ENCODE assay signal across 8 cellular contexts in genomic region chr3:156043832-156044633, GRCh38.
A peak's percentile ranks its signal among the peaks of the same experiment; 100 is the strongest.
DNase-seq lines count a peak whose midpoint lies in the region; ATAC-seq and TF ChIP-seq lines count a peak whose summit lies in the region.
"Not testable (repeated sequence)": the region's sequence is repeated elsewhere in the genome, so short reads cannot be mapped to it uniquely, and the experiment has no call there.

No MANE protein-coding gene starts in this region.

- peak; percentile 3 for DNase-seq in HFF-Myc (ENCODE audit: extremely low read depth, low read depth)
- DNase-seq in RWPE1 (ENCODE audit: low spot score), result not testable (repeated sequence)
- peak; percentile 2 to 13 for DNase-seq in activated CD8-positive, alpha-beta memory T cell treated with anti-CD3 and anti-CD28 coated beads for 4 hours (ENCODE audit: low read depth in 2 of 2)
- DNase-seq in MCF 10A (ENCODE audit: unreplicated experiment), result peak; percentile 27
- peak; percentile 43 to 70 for DNase-seq in heart right ventricle
- DNase-seq in stimulated activated CD8-positive, alpha-beta memory T cell treated with anti-CD3 and anti-CD28 coated beads, Interleukin-4, amount 100 ng/mL, for 24 hours (ENCODE audit: low read depth), result peak; percentile 20

- CTCF ChIA-PET in RWPE1 (lab: Yijun Ruan, JAX), result interaction anchor here (0.6 to 1.2 kb wide), 10 partner anchors 9 to 1711 kb away, joined by 3 to 7 read pairs (median 4); no protein-coding TSS in a partner anchor
- CTCF ChIA-PET in MCF 10A (lab: Yijun Ruan, JAX), result interaction anchor here (0.6 to 2.7 kb wide), 20 partner anchors 8 to 1180 kb away, joined by 3 to 7 read pairs (median 3); no protein-coding TSS in a partner anchor

- not testable (repeated sequence) for H3K4me3 ChIP-seq in HFF-Myc (replicated peaks; ENCODE audit: low read depth, low read length); heart right ventricle; neutrophil (ENCODE audit: low read depth in 1 of 2, low read length in 1 of 2)

- 40 to 46% methylated on average over 17 of the region's 17 CpGs for WGBS in heart right ventricle, 2 donors

- H3K9me3 ChIP-seq in heart right ventricle, neutrophil: not testable (repeated sequence)

- POLR2A ChIA-PET in RWPE1 (lab: Yijun Ruan, JAX; ENCODE audit: low non-redundant PET), result not testable (repeated sequence)
- POLR2A ChIA-PET in MCF 10A (lab: Yijun Ruan, JAX), result interaction anchor here (0.6 to 0.7 kb wide), 2 partner anchors 703 to 1061 kb away, joined by 3 to 4 read pairs; no protein-coding TSS in a partner anchor

- not testable (repeated sequence) for H3K27ac ChIP-seq in C4-2B, RWPE1, heart right ventricle, neutrophil

- TF ChIP-seq CTCF in C4-2B (conservative IDR thresholded peaks at IDR 0.05), result peak; percentile 99
- TF ChIP-seq CTCF in HFF-Myc (IDR thresholded peaks at IDR 0.05; ENCODE audit: low read depth, low read length, missing control alignments), result peak; percentile 73
- TF ChIP-seq CTCF in RWPE1 (conservative IDR thresholded peaks at IDR 0.05; ENCODE audit: low read depth), result peak; percentile 67
- TF ChIP-seq CTCF in MCF 10A (IDR thresholded peaks at IDR 0.05; ENCODE audit: unreplicated experiment), result peak; percentile 61
- TF ChIP-seq CTCF in heart right ventricle (IDR thresholded peaks at IDR 0.05), result peak; percentile 65 to 78 (median 76)
- TF ChIP-seq CTCF in neutrophil (IDR thresholded peaks at IDR 0.05), result peak; percentile 64

- H3K4me3 Mint-ChIP-seq in MCF 10A (ENCODE audit: unreplicated experiment), result not testable (repeated sequence)

- H3K27me3 ChIP-seq in heart right ventricle, neutrophil: not testable (repeated sequence)

- not testable (repeated sequence) for H3K9me3 Mint-ChIP-seq in MCF 10A (ENCODE audit: unreplicated experiment)

- BruUV-seq in MCF 10A (replicated peaks; lab: Mats Ljungman, UMichigan), result not testable (repeated sequence)

- intact Hi-C loops in MCF 10A (cut with micrococcal nuclease), result loop anchor here (10.0 kb wide), 1 partner anchor 341 kb away; no protein-coding TSS in a partner anchor
- intact Hi-C loops in heart right ventricle (cut with DNase I), result loop anchor here in 7 of 10 donors (5.0 to 10.0 kb wide), 4 partner anchors 101 to 471 kb away; no protein-coding TSS in a partner anchor

- not testable (repeated sequence) for H3K27me3 Mint-ChIP-seq in MCF 10A (ENCODE audit: insufficient read depth, unreplicated experiment)

- H3K27ac Mint-ChIP-seq in MCF 10A (ENCODE audit: low read depth, unreplicated experiment), result not testable (repeated sequence)

- not testable (repeated sequence) for H3K36me3 ChIP-seq in heart right ventricle, neutrophil

- not testable (repeated sequence) for H3K4me1 ChIP-seq in heart right ventricle; neutrophil (ENCODE audit: control insufficient read depth in 1 of 2, insufficient read depth in 1 of 2, low read depth in 1 of 2, low read length in 1 of 2)

- H3K36me3 Mint-ChIP-seq in MCF 10A (ENCODE audit: insufficient read depth, unreplicated experiment), result not testable (repeated sequence)

- peak in 2 of 8 donors; percentile 14 to 38 for ATAC-seq in heart right ventricle

- not testable (repeated sequence) for H3K4me1 Mint-ChIP-seq in MCF 10A (ENCODE audit: insufficient read depth, unreplicated experiment)
